In genomic region chr22:49454726-49455125, GRCh38 we compare ENCODE assay signal across 6 cellular contexts.
"Had no signal": no experiment of that assay in that cellular context is flagged by ENCODE, and none has a peak within 500 bp of the region (broad histone marks: within the 10 kb centered on the region; RNA-seq: fewer than 3 reads in every experiment).

No MANE protein-coding gene starts in this region.

- H2AFZ ChIP-seq: GM23338 had no signal

- H3K4me3 ChIP-seq: GM23338 had no signal

- H3K27ac ChIP-seq: HL-60 had no signal

- DNase-seq: H9, HCEC 1CT, HFFc6, KBM-7 had no signal

- H3K4me2 ChIP-seq: GM23338 had no signal
